8 cellular contexts compared by ENCODE assay signal in genomic region chr1:31412732-31413404, GRCh38. TPM values are rescaled to one million over a fixed set of nuclear protein-coding genes. Genes with fewer than 3 reads are reported as not detected.
DNase-seq lines count a peak whose midpoint lies in the region; ATAC-seq, FAIRE-seq and TF ChIP-seq lines count a peak whose summit lies in the region.

SERINC2 (plus strand) TSS chr1:31413213; CDS start chr1:31413266, 53 bp downstream.

- H3K4me3 ChIP-seq in AG04449 (ENCODE audit: low read depth, low read length) (peak within 1 kb of the TSS; percentile 58), astrocyte of the spinal cord (ENCODE audit: low read depth, low read length) (peak within 1 kb of the TSS; percentile 59), iPS-20b (ENCODE audit: low read length) (peak within 1 kb of the TSS; percentile 88)

- FAIRE-seq in GM12891 (lab: Jason Lieb, UNC) = no peak

- H3K9me3 Mint-ChIP-seq in stimulated activated effector memory CD8-positive, alpha-beta T cell treated with anti-CD3 and anti-CD28 coated beads, Interleukin-12 subunit alpha, Interleukin-12 subunit beta, amount 100 ng/mL, for 72 hours = no peaks in the 10 kb centered on the region

- CTCF ChIA-PET in AG04449 (lab: Yijun Ruan, JAX) = interaction anchor here (1.0 to 20.6 kb wide), 5 partner anchors 9 to 151 kb away, joined by 3 to 640 read pairs (median 7); no protein-coding TSS in a partner anchor

- no peaks in the 10 kb centered on the region for H3K9me3 ChIP-seq in iPS-20b (ENCODE audit: insufficient read depth, low read depth, low read length)

- TF ChIP-seq POLR2A in GM12891 (IDR thresholded peaks at IDR 0.05; ENCODE audit: low read depth, low read length) = no peak

- peaks cover 21% of the 10 kb centered on the region for H3K4me1 Mint-ChIP-seq in stimulated activated effector memory CD8-positive, alpha-beta T cell treated with anti-CD3 and anti-CD28 coated beads, Interleukin-12 subunit alpha, Interleukin-12 subunit beta, amount 100 ng/mL, for 72 hours

- DNase-seq in AG04449 (ENCODE audit: low read depth, low spot score) (no peak), GM12891 (ENCODE audit: insufficient read length, low spot score) (peak; percentile 76), NCI-H2107 (lab: John Stamatoyannopoulos, UW) (peak; percentile 46), astrocyte of the spinal cord (ENCODE audit: low read depth, low spot score) (no peak), T-helper 9 cell (no peak)
- DNase-seq in stimulated activated effector memory CD8-positive, alpha-beta T cell treated with anti-CD3 and anti-CD28 coated beads, Interleukin-12 subunit alpha, Interleukin-12 subunit beta, amount 100 ng/mL, for 72 hours (ENCODE audit: low spot score in 2 of 2) = no peak

- H3K36me3 Mint-ChIP-seq in stimulated activated effector memory CD8-positive, alpha-beta T cell treated with anti-CD3 and anti-CD28 coated beads, Interleukin-12 subunit alpha, Interleukin-12 subunit beta, amount 100 ng/mL, for 72 hours = no peaks in the 10 kb centered on the region

- POLR2A ChIA-PET in AG04449 (lab: Yijun Ruan, JAX) = interaction anchor here (1.7 kb wide), 1 partner anchor 16 kb away, joined by 5 read pairs; no protein-coding TSS in a partner anchor

- peaks cover 24% of the 10 kb centered on the region; the same call in 1 of the 2 replicates for H3K27me3 ChIP-seq in iPS-20b (ENCODE audit: insufficient read depth, low read length)

- H3K27ac Mint-ChIP-seq in stimulated activated effector memory CD8-positive, alpha-beta T cell treated with anti-CD3 and anti-CD28 coated beads, Interleukin-12 subunit alpha, Interleukin-12 subunit beta, amount 100 ng/mL, for 72 hours = peak within 1 kb of the TSS; percentile 30

- H3K36me3 ChIP-seq in iPS-20b (ENCODE audit: insufficient read depth, low read depth, low read length) = no peaks in the 10 kb centered on the region

- peak within 1 kb of the TSS; percentile 83 for H3K4me3 Mint-ChIP-seq in stimulated activated effector memory CD8-positive, alpha-beta T cell treated with anti-CD3 and anti-CD28 coated beads, Interleukin-12 subunit alpha, Interleukin-12 subunit beta, amount 100 ng/mL, for 72 hours

- in situ Hi-C loops in astrocyte of the spinal cord (cut with HindIII; ENCODE audit: low sequenced_read_pairs) = no loop called here

- no peak for TF ChIP-seq CTCF in AG04449 (IDR thresholded peaks at IDR 0.05; ENCODE audit: insufficient read depth, low read length, missing control alignments)
- no peak for TF ChIP-seq CTCF in astrocyte of the spinal cord (IDR thresholded peaks at IDR 0.05; ENCODE audit: low read depth, low read length)

- ATAC-seq in stimulated activated effector memory CD8-positive, alpha-beta T cell treated with anti-CD3 and anti-CD28 coated beads, Interleukin-12 subunit alpha, Interleukin-12 subunit beta, amount 100 ng/mL, for 72 hours = peak; percentile 55
- no peak for ATAC-seq in GM21723 (IDR thresholded peaks at IDR 0.05; ENCODE audit: unreplicated experiment)

- peaks cover 12% of the 10 kb centered on the region for H3K4me1 ChIP-seq in iPS-20b (ENCODE audit: insufficient read depth, low read length)

- no peak within 1 kb of the TSS for H3K27ac ChIP-seq in iPS-20b (ENCODE audit: low read length)

- H3K9ac ChIP-seq in iPS-20b (ENCODE audit: low read depth, low read length) = peak within 1 kb of the TSS; percentile 86

TF ChIP-seq in GM12891, 5 proteins besides CTCF, POLR2A, EP300 and RAD21:
- TF ChIP-seq POU2F2 (IDR thresholded peaks at IDR 0.05; ENCODE audit: low read depth, low read length) (no peak), POLR2AphosphoS5 (IDR thresholded peaks at IDR 0.05; ENCODE audit: low read depth, low read length) (no peak), SPI1 (IDR thresholded peaks at IDR 0.05; ENCODE audit: low read depth, low read length) (no peak), TAF1 (IDR thresholded peaks at IDR 0.05; ENCODE audit: low read depth, low read length) (no peak), PAX5 (IDR thresholded peaks at IDR 0.05; ENCODE audit: insufficient read depth, low read length, severe bottlenecking) (no peak)

RNA-seq across cellular contexts. Expression of gene SERINC2, which starts in this region (rescaled TPM):
- polyA plus RNA-seq in GM12891 (2012; ENCODE audit: low read depth, missing spikeins) = 0.68 TPM

Comparison
In these comparisons a context has a peak if more than half of its experiments do, and no peak if none do; other contexts are left out.
1. DNase-seq: peak in GM12891 (single experiment) and NCI-H2107 (single experiment); none in AG04449 (single experiment), astrocyte of the spinal cord (single experiment), stimulated activated effector memory CD8-positive, alpha-beta T cell treated with anti-CD3 and anti-CD28 coated beads, Interleukin-12 subunit alpha, Interleukin-12 subunit beta, amount 100 ng/mL, for 72 hours (0 of 2) and T-helper 9 cell (single experiment).
2. Peak in every context shown above with its lines, with median percentiles within 50 percentile points of each other: H3K4me3 ChIP-seq.